21 cellular contexts compared by ENCODE assay signal in the genomic region with DNA sequence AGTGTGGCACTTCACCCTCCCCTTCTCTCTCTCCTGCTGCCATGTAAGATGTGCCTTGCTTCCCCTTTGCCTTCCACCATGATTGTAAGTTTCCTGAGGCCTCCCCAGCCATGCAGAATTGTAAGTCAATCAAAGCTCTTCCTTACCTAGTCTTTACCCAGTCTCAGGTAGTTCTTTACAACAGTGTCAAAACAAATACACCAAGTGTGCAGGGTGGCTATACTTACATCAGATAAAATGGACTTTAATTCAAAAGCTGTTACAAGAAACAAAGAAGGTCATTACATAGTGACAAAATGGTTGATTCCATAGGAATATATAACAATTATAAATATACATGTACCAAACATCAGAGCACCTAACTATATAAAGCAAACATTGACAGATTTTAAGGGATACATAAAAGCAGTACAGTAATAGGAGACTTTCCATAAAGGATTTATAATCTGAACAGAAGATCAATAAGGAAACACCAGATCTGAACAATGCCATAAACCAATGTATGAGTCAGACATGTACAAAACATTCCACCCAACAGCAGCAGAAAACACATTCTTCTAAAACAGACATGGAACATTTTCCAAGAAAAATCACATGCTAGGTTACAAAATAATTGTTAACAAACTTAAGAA. TPM values are rescaled to one million over a fixed set of nuclear protein-coding genes. Genes with fewer than 3 reads are reported as not detected.
"Had no signal": no experiment of that assay in that cellular context is flagged by ENCODE, and none has a peak within 500 bp of the region (broad histone marks: within the 10 kb centered on the region; RNA-seq: fewer than 3 reads in every experiment).

No MANE protein-coding gene starts in this region.

RNA-seq across cellular contexts. Expression of gene OR1A1, which starts 17.4 kb away (rescaled TPM):
- total RNA-seq: activated CD4-positive, alpha-beta memory T cell treated with anti-CD3 and anti-CD28 coated beads for 36 hours; activated CD4-positive, alpha-beta T cell treated with anti-CD3 and anti-CD28 coated beads for 36 hours; activated CD4-positive, alpha-beta T cell treated with anti-CD3 and anti-CD28 coated beads, Interleukin-2, amount 10 ng/mL, durations not matched to agents 24 days and 14 days; activated CD8-positive, alpha-beta memory T cell treated with anti-CD3 and anti-CD28 coated beads for 36 hours; activated CD8-positive, alpha-beta memory T cell treated with anti-CD3 and anti-CD28 coated beads, Interleukin-2, amount 10 ng/mL, durations not matched to agents 7 days and 5 days; activated CD8-positive, alpha-beta T cell treated with anti-CD3 and anti-CD28 coated beads, Interleukin-2, amount 10 ng/mL, durations not matched to agents 7 days and 5 days; activated naive CD4-positive, alpha-beta T cell treated with anti-CD3 and anti-CD28 coated beads for 36 hours; activated naive CD8-positive, alpha-beta T cell treated with anti-CD3 and anti-CD28 coated beads for 36 hours; activated T-helper 1 cell treated with anti-CD3 and anti-CD28 coated beads, Interleukin-12 subunit alpha, Interleukin-12 subunit beta, Interleukin-2, Interleukin-4 antibody, amounts not matched to agents 30 ng/mL and 10 ng/mL and 1 ng/mL, durations not matched to agents 14 hours and 24 hours and 36 hours; activated T-helper 2 cell treated with anti-CD3 and anti-CD28 coated beads, Interferon-gamma antibody, Interleukin-2, Interleukin-4, amounts not matched to agents 10 μg/mL and 5 μg/mL and 100 μg/mL, durations not matched to agents 14 hours and 24 hours and 36 hours; adrenal gland; aorta; body of pancreas; cardiac muscle cell; endodermal cell; esophagus muscularis mucosa; foreskin keratinocyte; glomerular endothelial cell; heart right ventricle; T-helper 17 cell had no signal
- polyA plus RNA-seq: adrenal gland, cardiac muscle cell, foreskin keratinocyte, heart right ventricle had no signal

RNA-seq across cellular contexts. Expression of gene OR1A2, which starts 27.5 kb away (rescaled TPM):
- total RNA-seq: activated CD4-positive, alpha-beta memory T cell treated with anti-CD3 and anti-CD28 coated beads for 36 hours; activated CD4-positive, alpha-beta T cell treated with anti-CD3 and anti-CD28 coated beads for 36 hours; activated CD4-positive, alpha-beta T cell treated with anti-CD3 and anti-CD28 coated beads, Interleukin-2, amount 10 ng/mL, durations not matched to agents 24 days and 14 days; activated CD8-positive, alpha-beta memory T cell treated with anti-CD3 and anti-CD28 coated beads for 36 hours; activated CD8-positive, alpha-beta memory T cell treated with anti-CD3 and anti-CD28 coated beads, Interleukin-2, amount 10 ng/mL, durations not matched to agents 7 days and 5 days; activated CD8-positive, alpha-beta T cell treated with anti-CD3 and anti-CD28 coated beads, Interleukin-2, amount 10 ng/mL, durations not matched to agents 7 days and 5 days; activated naive CD4-positive, alpha-beta T cell treated with anti-CD3 and anti-CD28 coated beads for 36 hours; activated naive CD8-positive, alpha-beta T cell treated with anti-CD3 and anti-CD28 coated beads for 36 hours; activated T-helper 1 cell treated with anti-CD3 and anti-CD28 coated beads, Interleukin-12 subunit alpha, Interleukin-12 subunit beta, Interleukin-2, Interleukin-4 antibody, amounts not matched to agents 30 ng/mL and 10 ng/mL and 1 ng/mL, durations not matched to agents 14 hours and 24 hours and 36 hours; activated T-helper 2 cell treated with anti-CD3 and anti-CD28 coated beads, Interferon-gamma antibody, Interleukin-2, Interleukin-4, amounts not matched to agents 10 μg/mL and 5 μg/mL and 100 μg/mL, durations not matched to agents 14 hours and 24 hours and 36 hours; adrenal gland; aorta; body of pancreas; cardiac muscle cell; endodermal cell; esophagus muscularis mucosa; foreskin keratinocyte; gastroesophageal sphincter; glomerular endothelial cell; heart right ventricle; T-helper 17 cell had no signal
- polyA plus RNA-seq: adrenal gland, aorta, cardiac muscle cell, foreskin keratinocyte, heart right ventricle had no signal
